8 cellular contexts compared by ENCODE assay signal in the genomic region with DNA sequence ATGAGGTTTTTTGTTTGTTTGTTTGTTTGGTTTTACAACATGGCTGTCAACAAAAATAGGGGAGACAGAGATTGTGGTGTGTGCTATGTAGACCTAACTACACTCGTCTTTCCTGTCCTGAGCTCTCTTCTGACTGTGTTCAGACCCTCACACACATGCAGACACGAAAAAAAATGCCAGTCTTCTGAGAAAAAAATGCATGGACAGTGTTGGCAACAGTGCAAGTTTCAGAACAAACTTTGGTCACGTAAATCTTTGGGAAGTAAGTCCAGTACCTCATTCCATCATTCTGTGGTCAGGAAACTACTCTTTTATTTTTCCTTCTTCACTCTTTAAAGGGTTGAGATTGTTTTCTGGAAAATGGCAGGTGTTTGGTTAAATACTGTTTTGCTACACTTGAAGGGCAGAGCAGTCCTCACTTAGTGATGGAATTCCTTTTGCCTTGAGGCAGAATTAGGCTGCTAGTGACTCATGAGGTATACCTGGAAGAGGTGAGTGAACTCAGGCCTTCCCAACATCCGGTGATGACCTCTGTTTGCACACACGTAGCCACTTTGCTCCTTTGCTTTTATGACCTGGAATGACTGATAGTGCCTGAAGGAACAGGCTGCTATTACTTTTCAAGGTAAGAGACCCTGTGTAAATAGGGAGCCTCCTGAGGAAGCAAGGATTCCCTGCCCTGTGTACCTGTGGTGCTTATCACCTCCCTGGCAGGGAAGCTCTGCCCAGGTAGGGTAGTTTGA.
DNase-seq lines count a peak whose midpoint lies in the region; ATAC-seq and TF ChIP-seq lines count a peak whose summit lies in the region.

No MANE protein-coding gene starts in this region.

- H3K27me3 ChIP-seq in osteoblast (ENCODE audit: insufficient read depth, low read length), result no peaks in the 10 kb centered on the region
- H3K27me3 ChIP-seq in sigmoid colon, result no peaks in the 10 kb centered on the region

- no peak for TF ChIP-seq EP300 in sigmoid colon (IDR thresholded peaks at IDR 0.05)

- H4K20me1 ChIP-seq in osteoblast (ENCODE audit: insufficient read depth, low read length), result peaks cover 2% of the 10 kb centered on the region

- peaks cover 60% of the 10 kb centered on the region for H3K4me1 Mint-ChIP-seq in chondrocyte (ENCODE audit: low read depth)

- peak overlapping the region; percentile 52 for H3K27ac ChIP-seq in osteoblast (ENCODE audit: low read depth, low read length)
- no peak overlapping the region for H3K27ac ChIP-seq in sigmoid colon

- no peak overlapping the region for H3K4me3 Mint-ChIP-seq in chondrocyte (ENCODE audit: unreplicated experiment)

- DNase-seq in LoVo (ENCODE audit: low spot score), result peak; percentile 91
- DNase-seq in chondrocyte (ENCODE audit: low spot score), result no peak
- DNase-seq in osteoblast (ENCODE audit: insufficient read length, low spot score, missing footprints), result no peak
- no peak for DNase-seq in GM19240 (ENCODE audit: insufficient read length, low spot score)
- DNase-seq in sciatic nerve (ENCODE audit: low spot score), result no peak
- DNase-seq in sigmoid colon, result no peak

- no peaks in the 10 kb centered on the region for H3K36me3 ChIP-seq in osteoblast (ENCODE audit: insufficient read depth, low read length)
- H3K36me3 ChIP-seq in sigmoid colon, result no peaks in the 10 kb centered on the region

- H3K4me1 ChIP-seq in osteoblast (ENCODE audit: insufficient read depth, low read length), result peaks cover 19% of the 10 kb centered on the region
- peaks cover 0 to 37% (median 15%) of the 10 kb centered on the region in 4 donors for H3K4me1 ChIP-seq in sigmoid colon

- H2AFZ ChIP-seq in osteoblast (ENCODE audit: low read length), result no peak overlapping the region

- H3K4me2 ChIP-seq in osteoblast (ENCODE audit: insufficient read depth, low read length), result peak overlapping the region; percentile 1

- H3K9me3 Mint-ChIP-seq in chondrocyte (ENCODE audit: low read depth), result no peaks in the 10 kb centered on the region

- no peaks in the 10 kb centered on the region for H3K36me3 Mint-ChIP-seq in chondrocyte (ENCODE audit: low read depth)

- H3K79me2 ChIP-seq in osteoblast (ENCODE audit: insufficient read depth, low read length), result peaks cover 20% of the 10 kb centered on the region

- H3K9me3 ChIP-seq in osteoblast (ENCODE audit: low read depth, low read length) (no peaks in the 10 kb centered on the region), sigmoid colon (no peaks in the 10 kb centered on the region)

- H3K27me3 Mint-ChIP-seq in chondrocyte (ENCODE audit: low read depth), result no peaks in the 10 kb centered on the region

- TF ChIP-seq CTCF in chondrocyte (IDR thresholded peaks at IDR 0.05) (no peak), osteoblast (IDR thresholded peaks at IDR 0.05; ENCODE audit: extremely low read depth, low read depth, low read length) (no peak), sigmoid colon (IDR thresholded peaks at IDR 0.05) (no peak)

- no peak for ATAC-seq in HG02571 (IDR thresholded peaks at IDR 0.05; ENCODE audit: unreplicated experiment)
- no peak for ATAC-seq in sciatic nerve

- no peak for TF ChIP-seq POLR2A in sigmoid colon (IDR thresholded peaks at IDR 0.05)

- H3K4me3 ChIP-seq in GM08714 (ENCODE audit: low read length) (peak overlapping the region; percentile 36; the same call in 1 of the 2 replicates), osteoblast (ENCODE audit: insufficient read depth, low read length) (no peak overlapping the region), sigmoid colon (no peak overlapping the region)

- WGBS in sigmoid colon, 2 donors, result 46 to 60% methylated on average over 5 of the region's 5 CpGs

- H3K27ac Mint-ChIP-seq in chondrocyte (ENCODE audit: unreplicated experiment), result peak overlapping the region; percentile 91

- intact Hi-C loops in sciatic nerve (cut with DNase I) (no loop called here), sigmoid colon (cut with DNase I) (no loop called here)
